Comparison of ENCODE assay signal across 1 cellular context in the genomic region with DNA sequence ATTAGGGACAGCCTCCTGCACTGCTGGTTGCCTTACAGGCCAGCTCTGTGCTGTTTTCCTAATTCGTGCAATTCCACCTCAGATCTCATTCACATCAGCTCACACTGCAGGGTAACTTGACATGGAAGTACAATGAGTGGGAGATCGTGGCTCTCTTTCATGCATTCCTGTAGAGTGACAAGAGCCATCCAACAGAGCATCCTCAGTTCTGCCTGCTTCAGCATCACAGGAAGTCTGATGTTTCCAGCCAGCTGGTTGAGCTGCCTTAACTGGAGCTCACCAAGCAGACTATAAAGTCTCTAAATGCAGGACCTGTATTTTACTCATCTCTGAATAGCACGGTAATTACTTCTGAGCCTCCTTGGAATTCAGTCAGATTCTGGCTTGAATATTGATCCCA.
TF ChIP-seq lines count a peak whose summit lies in the region.

No MANE protein-coding gene starts in this region.

TF ChIP-seq in HCT116, 20 proteins besides CTCF, POLR2A, EP300 and RAD21 (continued from another document):
- TF ChIP-seq, protein P1, sequence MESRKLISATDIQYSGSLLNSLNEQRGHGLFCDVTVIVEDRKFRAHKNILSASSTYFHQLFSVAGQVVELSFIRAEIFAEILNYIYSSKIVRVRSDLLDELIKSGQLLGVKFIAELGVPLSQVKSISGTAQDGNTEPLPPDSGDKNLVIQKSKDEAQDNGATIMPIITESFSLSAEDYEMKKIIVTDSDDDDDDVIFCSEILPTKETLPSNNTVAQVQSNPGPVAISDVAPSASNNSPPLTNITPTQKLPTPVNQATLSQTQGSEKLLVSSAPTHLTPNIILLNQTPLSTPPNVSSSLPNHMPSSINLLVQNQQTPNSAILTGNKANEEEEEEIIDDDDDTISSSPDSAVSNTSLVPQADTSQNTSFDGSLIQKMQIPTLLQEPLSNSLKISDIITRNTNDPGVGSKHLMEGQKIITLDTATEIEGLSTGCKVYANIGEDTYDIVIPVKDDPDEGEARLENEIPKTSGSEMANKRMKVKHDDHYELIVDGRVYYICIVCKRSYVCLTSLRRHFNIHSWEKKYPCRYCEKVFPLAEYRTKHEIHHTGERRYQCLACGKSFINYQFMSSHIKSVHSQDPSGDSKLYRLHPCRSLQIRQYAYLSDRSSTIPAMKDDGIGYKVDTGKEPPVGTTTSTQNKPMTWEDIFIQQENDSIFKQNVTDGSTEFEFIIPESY (IDR thresholded peaks at IDR 0.05; ENCODE audit: extremely low read depth, insufficient replicate concordance, low read length) = no peak
- TF ChIP-seq, protein P2, sequence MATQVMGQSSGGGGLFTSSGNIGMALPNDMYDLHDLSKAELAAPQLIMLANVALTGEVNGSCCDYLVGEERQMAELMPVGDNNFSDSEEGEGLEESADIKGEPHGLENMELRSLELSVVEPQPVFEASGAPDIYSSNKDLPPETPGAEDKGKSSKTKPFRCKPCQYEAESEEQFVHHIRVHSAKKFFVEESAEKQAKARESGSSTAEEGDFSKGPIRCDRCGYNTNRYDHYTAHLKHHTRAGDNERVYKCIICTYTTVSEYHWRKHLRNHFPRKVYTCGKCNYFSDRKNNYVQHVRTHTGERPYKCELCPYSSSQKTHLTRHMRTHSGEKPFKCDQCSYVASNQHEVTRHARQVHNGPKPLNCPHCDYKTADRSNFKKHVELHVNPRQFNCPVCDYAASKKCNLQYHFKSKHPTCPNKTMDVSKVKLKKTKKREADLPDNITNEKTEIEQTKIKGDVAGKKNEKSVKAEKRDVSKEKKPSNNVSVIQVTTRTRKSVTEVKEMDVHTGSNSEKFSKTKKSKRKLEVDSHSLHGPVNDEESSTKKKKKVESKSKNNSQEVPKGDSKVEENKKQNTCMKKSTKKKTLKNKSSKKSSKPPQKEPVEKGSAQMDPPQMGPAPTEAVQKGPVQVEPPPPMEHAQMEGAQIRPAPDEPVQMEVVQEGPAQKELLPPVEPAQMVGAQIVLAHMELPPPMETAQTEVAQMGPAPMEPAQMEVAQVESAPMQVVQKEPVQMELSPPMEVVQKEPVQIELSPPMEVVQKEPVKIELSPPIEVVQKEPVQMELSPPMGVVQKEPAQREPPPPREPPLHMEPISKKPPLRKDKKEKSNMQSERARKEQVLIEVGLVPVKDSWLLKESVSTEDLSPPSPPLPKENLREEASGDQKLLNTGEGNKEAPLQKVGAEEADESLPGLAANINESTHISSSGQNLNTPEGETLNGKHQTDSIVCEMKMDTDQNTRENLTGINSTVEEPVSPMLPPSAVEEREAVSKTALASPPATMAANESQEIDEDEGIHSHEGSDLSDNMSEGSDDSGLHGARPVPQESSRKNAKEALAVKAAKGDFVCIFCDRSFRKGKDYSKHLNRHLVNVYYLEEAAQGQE (IDR thresholded peaks at IDR 0.05; ENCODE audit: low read depth) = no peak
- TF ChIP-seq POLR2AphosphoS5 (IDR thresholded peaks at IDR 0.05; ENCODE audit: low read depth, low read length) = no peak
- TF ChIP-seq JUND (IDR thresholded peaks at IDR 0.05) = no peak
- no peak for TF ChIP-seq YY1 (IDR thresholded peaks at IDR 0.05; ENCODE audit: extremely low read depth, insufficient replicate concordance, low read depth, low read length)
- TF ChIP-seq TCF7L2 (IDR thresholded peaks at IDR 0.05; ENCODE audit: borderline replicate concordance, extremely low read depth, insufficient read depth, insufficient read length) = no peak
- no peak for TF ChIP-seq CEBPB (IDR thresholded peaks at IDR 0.05; ENCODE audit: low read depth)
- no peak for TF ChIP-seq SIN3A (IDR thresholded peaks at IDR 0.05; ENCODE audit: low read depth)
